In the genomic region with DNA sequence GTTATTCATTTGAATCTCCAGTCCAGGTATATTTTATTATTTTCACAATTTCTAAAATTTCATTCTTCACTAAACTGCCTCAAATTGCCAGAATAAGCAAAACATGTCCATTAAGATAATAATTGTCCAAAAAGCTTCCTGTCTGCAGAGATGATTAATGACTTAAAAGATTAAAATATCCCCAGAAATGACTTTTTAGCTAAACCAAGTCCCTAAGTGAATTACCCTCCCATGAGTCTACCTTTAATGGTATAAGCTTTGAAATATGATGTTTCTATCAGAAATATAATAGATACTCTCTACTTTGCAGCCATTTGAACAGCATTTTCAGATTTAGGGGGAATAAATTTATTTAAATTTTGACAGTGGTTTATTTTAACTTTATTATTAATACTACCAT, we compare ENCODE assay signal across 26 cellular contexts.
"Had no signal": no experiment of that assay in that cellular context is flagged by ENCODE, and none has a peak within 500 bp of the region (broad histone marks: within the 10 kb centered on the region; RNA-seq: fewer than 3 reads in every experiment).

No MANE protein-coding gene starts in this region.

- DNase-seq: stimulated activated CD4-positive, alpha-beta T cell treated with anti-CD3 and anti-CD28 coated beads, Interleukin-2, amount 100 ng/mL, for 48 hours; stimulated activated CD4-positive, alpha-beta T cell treated with anti-CD3 and anti-CD28 coated beads, Interleukin-4, amount 100 ng/mL, for 1 hour; stimulated activated CD4-positive, alpha-beta T cell treated with anti-CD3 and anti-CD28 coated beads, Interleukin-4, amount 100 ng/mL, for 24 hours; stimulated activated CD4-positive, alpha-beta T cell treated with anti-CD3 and anti-CD28 coated beads, Interleukin-4, amount 100 ng/mL, for 4 hours; stimulated activated CD8-positive, alpha-beta memory T cell treated with anti-CD3 and anti-CD28 coated beads, Interleukin-4, amount 100 ng/mL, for 48 hours; stimulated activated naive B cell treated with anti-CD40 and anti-IgM and Interleukin-4, amounts not matched to agents 10 μg/mL and 1 μg/mL and 100 μg/mL, for 72 hours; stimulated activated naive CD4-positive, alpha-beta T cell; stimulated activated naive CD4-positive, alpha-beta T cell treated with Interleukin-2 at 50 U/mL for 16 hours; stimulated activated naive CD8-positive, alpha-beta T cell treated with anti-CD3 and anti-CD28 coated beads, Interleukin-15, amount 100 ng/mL, for 72 hours; stimulated activated naive CD8-positive, alpha-beta T cell treated with anti-CD3 and anti-CD28 coated beads, Interleukin-15, Interleukin-2, amounts not matched to agents 100 U/mL and 50 U/mL, for 24 hours; stomach; substantia nigra; testis; thyroid gland; tibial artery; transverse colon; trophoblast cell; upper lobe of left lung; upper lobe of right lung; uterus had no signal

- H3K27me3 ChIP-seq: stomach, suprapubic skin, testis, thyroid gland, tibial artery, tibial nerve, transverse colon, upper lobe of left lung, upper lobe of right lung, uterus, vagina had no signal

- H3K4me3 ChIP-seq: stomach, suprapubic skin, testis, thoracic aorta, thyroid gland, tibial artery, tibial nerve, transverse colon, upper lobe of left lung, upper lobe of right lung, uterus, vagina had no signal

- ATAC-seq: stimulated activated effector memory CD8-positive, alpha-beta T cell treated with anti-CD3 and anti-CD28 coated beads, Interleukin-12 subunit alpha, Interleukin-12 subunit beta, amount 100 ng/mL, for 72 hours; stimulated activated memory B cell treated with anti-CD40 and anti-IgM and Interleukin-4, amounts not matched to agents 10 μg/mL and 1 μg/mL and 100 μg/mL, for 72 hours; stimulated activated naive B cell treated with anti-CD40 and anti-IgM and Interleukin-4, amounts not matched to agents 10 μg/mL and 1 μg/mL and 100 μg/mL, for 72 hours; stimulated activated naive CD8-positive, alpha-beta T cell treated with anti-CD3 and anti-CD28 coated beads, Interleukin-15, amount 100 ng/mL, for 72 hours; stimulated activated naive CD8-positive, alpha-beta T cell treated with anti-CD3 and anti-CD28 coated beads, Interleukin-15, Interleukin-2, amounts not matched to agents 100 U/mL and 50 U/mL, for 24 hours; upper lobe of right lung had no signal

- H3K4me1 ChIP-seq: suprapubic skin, testis, thyroid gland, tibial artery, tibial nerve, transverse colon, upper lobe of left lung, upper lobe of right lung, uterus, vagina had no signal

- H3K27ac ChIP-seq: stomach, suprapubic skin, testis, thoracic aorta, thyroid gland, tibial artery, tibial nerve, transverse colon, upper lobe of left lung, upper lobe of right lung, uterus, vagina had no signal

- H3K9me3 ChIP-seq: suprapubic skin, testis, thoracic aorta, thyroid gland, tibial artery, tibial nerve, transverse colon, upper lobe of left lung, upper lobe of right lung, uterus, vagina had no signal

- H3K36me3 ChIP-seq: stomach, suprapubic skin, thoracic aorta, thyroid gland, tibial artery, tibial nerve, transverse colon, upper lobe of left lung, upper lobe of right lung, uterus, vagina had no signal
